Comparison of ENCODE assay signal across 8 cellular contexts in genomic region chr16:11915644-11916523, GRCh38. TPM values are rescaled to one million over a fixed set of nuclear protein-coding genes. Genes with fewer than 3 reads are reported as not detected.
DNase-seq lines count a peak whose midpoint lies in the region; ATAC-seq and TF ChIP-seq lines count a peak whose summit lies in the region.

TSS of gene GSPT1 (minus strand) at chr16:11915956. CDS start at chr16:11915720, 236 bp downstream.

- peak; percentile 73 for ATAC-seq in GM21576 (IDR thresholded peaks at IDR 0.05; ENCODE audit: unreplicated experiment)

- peak within 1 kb of the TSS; percentile 83 for H3K4me3 ChIP-seq in Jurkat, Clone E6-1 (ENCODE audit: low read length)
- H3K4me3 ChIP-seq in PC-9 (peak within 1 kb of the TSS; percentile 93), epithelial cell of proximal tubule (ENCODE audit: low read depth, low read length) (peak within 1 kb of the TSS; percentile 72), mucosa of rectum (ENCODE audit: low read length in 2 of 2) (peak within 1 kb of the TSS; percentile 89 to 93)

- H3K4me1 ChIP-seq in PC-9 (replicated peaks; ENCODE audit: insufficient read depth) (peaks cover 40% of the 10 kb centered on the region), mucosa of rectum (ENCODE audit: control insufficient read depth in 2 of 2, insufficient read depth in 2 of 2, low read length in 2 of 2) (peaks cover 16 to 18% of the 10 kb centered on the region in 2 donors)

- POLR2A ChIA-PET in PC-9 (lab: Charles Lee; ENCODE audit: unreplicated experiment) = interaction anchor here (0.5 to 0.9 kb wide), 6 partner anchors 49 to 540 kb away, joined by 3 to 7 read pairs (median 4); partner anchors contain the start of gene SNX29

- TF ChIP-seq CTCF in PC-9 (conservative IDR thresholded peaks at IDR 0.05) (0 out of 2 replicates have a peak, but pooled peaks have one; percentile 22), epithelial cell of proximal tubule (conservative IDR thresholded peaks at IDR 0.05; ENCODE audit: low read depth, low read length) (no peak)

- peaks cover 17% of the 10 kb centered on the region; the same call in 1 of the 2 replicates for H3F3A ChIP-seq in PC-9 (ENCODE audit: insufficient read depth, low read depth)

- CTCF ChIA-PET in PC-9 (lab: Charles Lee) = interaction anchor here (0.7 to 0.9 kb wide), 3 partner anchors 12 to 153 kb away, joined by 3 to 5 read pairs (median 3); no protein-coding TSS in a partner anchor

- H3K27me3 ChIP-seq in PC-9 (ENCODE audit: insufficient read depth, low read depth) = no peaks in the 10 kb centered on the region
- no peaks in the 10 kb centered on the region for H3K27me3 ChIP-seq in mucosa of rectum (ENCODE audit: control insufficient read depth in 2 of 2, insufficient read depth in 2 of 2, low read length in 2 of 2)

- no peaks in the 10 kb centered on the region for H3K36me3 ChIP-seq in PC-9 (ENCODE audit: low read depth)
- no peaks in the 10 kb centered on the region for H3K36me3 ChIP-seq in mucosa of rectum (ENCODE audit: control insufficient read depth in 2 of 2, insufficient read depth in 2 of 2, low read length in 2 of 2)

- no TSS peak for BruUV-seq in PC-9 (replicated peaks; lab: Mats Ljungman, UMichigan)

- peak within 1 kb of the TSS; percentile 88 to 93 for H3K9ac ChIP-seq in mucosa of rectum (ENCODE audit: low read depth in 1 of 2, low read length in 2 of 2)

- H2AFZ ChIP-seq in PC-9 = peak within 1 kb of the TSS; percentile 85

- H3K79me2 ChIP-seq in PC-9 (ENCODE audit: low read depth) = peaks cover 47% of the 10 kb centered on the region

- intact Hi-C loops in PC-9 (cut with micrococcal nuclease; ENCODE audit: unreplicated experiment) = loop anchor here (2.0 to 5.0 kb wide), 3 partner anchors 61 to 173 kb away; partner anchors contain the start of genes SNX29 and TXNDC11

- H3K4me2 ChIP-seq in PC-9 = peak within 1 kb of the TSS; percentile 96

- peak; percentile 99 for DNase-seq in DMS53 (lab: John Stamatoyannopoulos, UW)
- peak; percentile 98 for DNase-seq in Jurkat, Clone E6-1 (ENCODE audit: low read depth, low spot score)
- DNase-seq in PC-9 = peak; percentile 95 to 100
- peak; percentile 98 for DNase-seq in activated T-cell treated with anti-CD3 and anti-CD28 coated beads, Interleukin-2, amount 50 U/mL, for 1 hour
- DNase-seq in epithelial cell of proximal tubule (ENCODE audit: low read depth) = peak; percentile 74
- peak; percentile 99 for DNase-seq in stimulated activated CD8-positive, alpha-beta memory T cell treated with anti-CD3 and anti-CD28 coated beads, Interleukin-4, amount 100 ng/mL, for 48 hours

- H3K9me3 ChIP-seq in PC-9 (ENCODE audit: insufficient read depth, low read depth) = no peaks in the 10 kb centered on the region
- no peaks in the 10 kb centered on the region for H3K9me3 ChIP-seq in mucosa of rectum (ENCODE audit: control insufficient read depth in 2 of 2, low read length in 2 of 2)

- H3K27ac ChIP-seq in PC-9 (peak within 1 kb of the TSS; percentile 97), mucosa of rectum (ENCODE audit: low read depth in 2 of 2, low read length in 2 of 2) (peak within 1 kb of the TSS; percentile 91 to 96)

- H4K20me1 ChIP-seq in PC-9 (ENCODE audit: insufficient read depth) = peaks cover 38% of the 10 kb centered on the region

- H3K9me2 ChIP-seq in PC-9 (ENCODE audit: insufficient read depth) = no peaks in the 10 kb centered on the region

RNA-seq across cellular contexts. Expression of gene GSPT1, which starts in this region (rescaled TPM):
- 131 TPM for polyA plus RNA-seq in Jurkat, Clone E6-1 (2012; ENCODE audit: insufficient read depth, insufficient read length)
- total RNA-seq in PC-9 (2021) (146 and 161 TPM in 2 replicates), epithelial cell of proximal tubule (87.3 and 145 TPM in 2 replicates)

Comparison
In these comparisons a context has a peak if more than half of its experiments do, and no peak if none do; other contexts are left out.
1. Peak in every context shown above with its lines: DNase-seq, ATAC-seq, H3K4me3 ChIP-seq and H3K27ac ChIP-seq.